ENCODE assay signal across 9 cellular contexts in the genomic region with DNA sequence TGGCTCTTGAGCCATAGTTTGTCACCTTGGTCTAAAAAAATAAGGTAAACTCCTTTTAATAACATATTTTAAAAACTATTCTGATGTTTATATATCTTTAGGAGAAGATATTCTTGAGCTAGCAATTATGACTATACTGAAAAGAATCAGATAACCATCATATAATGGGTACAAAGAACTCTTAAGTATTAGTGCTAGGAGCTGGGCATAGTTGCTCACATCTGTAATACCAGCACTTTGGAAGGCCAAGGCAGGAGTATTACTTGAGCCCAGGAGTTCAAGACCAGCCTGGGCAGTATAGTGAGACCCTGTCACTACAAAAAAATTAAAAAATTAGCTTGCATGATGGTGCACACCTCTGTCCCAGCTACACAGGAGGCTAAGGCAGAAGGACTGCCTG. TPM values are rescaled to one million over a fixed set of nuclear protein-coding genes. Genes with fewer than 3 reads are reported as not detected.
"Had no signal": no experiment of that assay in that cellular context is flagged by ENCODE, and none has a peak within 500 bp of the region (broad histone marks: within the 10 kb centered on the region; RNA-seq: fewer than 3 reads in every experiment).

No MANE protein-coding gene starts in this region.

- ATAC-seq: GM12878 had no signal

- FAIRE-seq: G401.6, GM12878, GM12891, GM12892, GM18507, GM19239 had no signal

- H3K4me3 ChIP-seq: GM12878 had no signal

- DNase-seq: GDM1, GF-D8 had no signal

RNA-seq across cellular contexts. Expression of a gene that starts 54.0 kb away (rescaled TPM):
- total RNA-seq: G401, GM12878 had no signal
- polyA plus RNA-seq: GM12878 had no signal
